Comparison of ENCODE assay signal across 7 cellular contexts in the genomic region with DNA sequence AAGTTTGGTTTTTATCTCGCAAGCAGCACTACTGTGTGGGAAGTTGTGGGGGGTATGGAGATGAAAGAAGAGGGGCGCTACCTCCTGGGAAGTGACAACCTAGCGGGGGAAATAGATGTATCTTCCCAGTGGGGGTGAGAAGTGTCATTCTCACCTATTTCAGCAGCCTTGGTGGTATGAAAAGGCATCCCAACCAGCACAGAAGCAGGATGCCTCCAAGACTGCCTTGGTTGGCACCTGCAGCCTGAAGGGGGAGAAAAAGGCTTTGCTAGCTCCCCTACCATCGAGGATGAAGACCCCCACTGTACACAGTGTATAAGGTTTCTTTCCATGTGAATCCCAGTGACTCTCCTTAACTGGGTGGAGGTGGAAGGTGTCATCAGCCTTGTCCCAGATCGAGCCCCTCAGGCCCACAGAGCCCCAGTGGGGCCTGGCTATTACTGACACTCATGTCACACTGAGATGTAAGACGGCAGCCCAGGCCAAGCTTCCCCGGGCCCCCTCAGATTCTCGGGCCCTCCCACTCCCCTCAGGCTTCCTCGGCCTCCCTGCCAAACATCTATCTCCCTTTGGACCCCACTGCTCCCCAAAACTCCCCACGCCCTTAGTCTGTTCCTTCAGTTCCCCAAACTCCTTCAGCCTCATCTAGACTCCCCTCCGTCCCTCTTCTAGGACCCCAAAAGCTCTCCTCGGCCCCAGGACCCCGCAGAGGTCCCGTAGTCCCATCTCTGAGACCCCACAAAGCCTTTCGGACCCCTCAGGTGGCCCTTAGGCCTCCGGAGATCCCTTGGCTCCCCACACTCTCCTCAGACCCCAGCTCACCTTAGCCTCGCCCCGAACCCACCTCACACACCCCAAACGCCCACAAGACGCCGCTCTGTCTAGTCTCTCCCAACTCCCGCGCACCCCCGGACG. TPM values are rescaled to one million over a fixed set of nuclear protein-coding genes. Genes with fewer than 3 reads are reported as not detected.
DNase-seq lines count a peak whose midpoint lies in the region; ATAC-seq lines count a peak whose summit lies in the region.

No MANE protein-coding gene starts in this region.

- H3K36me3 ChIP-seq in SJSA1: peaks cover 11% of the 10 kb centered on the region

- no peaks in the 10 kb centered on the region for H3K27me3 ChIP-seq in SJSA1 (replicated peaks)

- no peak for DNase-seq in SJSA1 (ENCODE audit: low read depth in 1 of 2, low spot score in 2 of 2)
- DNase-seq in effector CD4-positive, alpha-beta T cell: peak; percentile 3
- no peak for DNase-seq in naive B cell
- no peak for DNase-seq in NCI-H2029 treated with DMSO at 0.1 percent for 48 hours (lab: John Stamatoyannopoulos, UW)
- DNase-seq in NCI-H2029 (lab: John Stamatoyannopoulos, UW): no peak

- peak overlapping the region; percentile 51 for H3K27ac ChIP-seq in SJSA1

- H3K4me1 ChIP-seq in SJSA1 (replicated peaks): peaks cover 47% of the 10 kb centered on the region

- H3K27ac Mint-ChIP-seq in naive B cell: peak overlapping the region; percentile 86 to 97 (median 94)

- peak overlapping the region; percentile 93 to 98 (median 96) for H3K4me3 Mint-ChIP-seq in naive B cell

- no peaks in the 10 kb centered on the region for H3K36me3 Mint-ChIP-seq in naive B cell

- H3K4me1 Mint-ChIP-seq in naive B cell: peaks cover 16 to 41% (median 17%) of the 10 kb centered on the region in 3 donors

- H3K9me3 Mint-ChIP-seq in naive B cell: no peaks in the 10 kb centered on the region

- H3K27me3 Mint-ChIP-seq in naive B cell: no peaks in the 10 kb centered on the region

- ATAC-seq in GM21723 (IDR thresholded peaks at IDR 0.05; ENCODE audit: unreplicated experiment): peak; percentile 28
- no peak for ATAC-seq in naive B cell (ENCODE audit: low read depth in 2 of 2)
- ATAC-seq in HG03280 (IDR thresholded peaks at IDR 0.05; ENCODE audit: unreplicated experiment): no peak

- H3K4me3 ChIP-seq in SJSA1: peak overlapping the region; percentile 85

- no peaks in the 10 kb centered on the region for H3K9me3 ChIP-seq in SJSA1 (replicated peaks)

RNA-seq across cellular contexts. Expression of a gene that starts 0.7 kb away (rescaled TPM):
- 43.8 and 53.3 TPM in 2 replicates for total RNA-seq in SJSA1 (2014; rRNA removed; shearing (Covaris generic))
- polyA plus RNA-seq in naive B cell (ENCODE audit: low read depth in 6 of 6): 10 to 100 TPM; 80.6 to 96.9 (median 85.7) TPM

RNA-seq across cellular contexts. Expression of a gene that starts 19.6 kb away (rescaled TPM):
- 2.6 and 5.6 TPM in 2 replicates for total RNA-seq in SJSA1 (2014; rRNA removed; shearing (Covaris generic))
- polyA plus RNA-seq in naive B cell (ENCODE audit: low read depth in 6 of 6): under 1 TPM in 3 of 6 donors, not detected in 3; 0.08 to 0.13 (median 0.10) TPM
